Comparison of ENCODE assay signal across 33 cellular contexts in the genomic region with DNA sequence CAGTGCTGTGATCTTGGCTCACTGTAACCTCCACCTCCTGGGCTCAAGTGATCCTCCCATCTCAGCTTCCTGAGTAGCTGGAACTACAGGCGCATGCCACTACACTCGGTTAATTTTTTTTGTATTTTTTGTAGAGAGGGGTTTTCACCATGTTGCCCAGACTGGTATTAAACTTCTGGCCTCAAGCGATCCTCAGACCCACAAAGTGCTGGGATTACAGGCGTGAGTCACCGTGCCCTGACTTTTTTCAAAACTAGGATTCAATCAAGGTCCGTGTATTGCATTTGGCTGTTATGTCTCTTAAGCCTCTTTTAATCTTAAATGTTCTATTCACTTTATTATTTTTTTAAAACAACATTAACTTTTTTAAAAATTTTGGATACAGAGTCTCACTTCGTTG. TPM values are rescaled to one million over a fixed set of nuclear protein-coding genes. Genes with fewer than 3 reads are reported as not detected.
"Had no signal": no experiment of that assay in that cellular context is flagged by ENCODE, and none has a peak within 500 bp of the region (broad histone marks: within the 10 kb centered on the region; RNA-seq: fewer than 3 reads in every experiment).

No MANE protein-coding gene starts in this region.

- H3K27ac Mint-ChIP-seq: activated CD4-positive, alpha-beta memory T cell treated with anti-CD3 and anti-CD28 coated beads, Interleukin-2, amount 10 ng/mL, durations not matched to agents 7 days and 5 days; activated CD8-positive, alpha-beta memory T cell treated with anti-CD3 and anti-CD28 coated beads, Interleukin-2, amount 10 ng/mL, durations not matched to agents 7 days and 5 days; activated naive CD4-positive, alpha-beta T cell treated with anti-CD3 and anti-CD28 coated beads, Interleukin-2, amount 50 U/mL, for 24 hours; activated naive CD8-positive, alpha-beta T cell treated with anti-CD3 and anti-CD28 coated beads, Interleukin-2, amount 10 ng/mL, durations not matched to agents 7 days and 5 days had no signal

- H3K36me3 ChIP-seq: WERI-Rb-1 had no signal

- ATAC-seq: activated CD8-positive, alpha-beta memory T cell treated with anti-CD3 and anti-CD28 coated beads, Interleukin-2, amount 10 ng/mL, durations not matched to agents 7 days and 5 days; body of pancreas; K562 had no signal

- H3K27ac ChIP-seq: body of pancreas, PC-9, WERI-Rb-1 had no signal

- H3K4me3 ChIP-seq: body of pancreas, K562, PC-9 had no signal

- H3K27me3 ChIP-seq: body of pancreas had no signal

- H3K4me3 Mint-ChIP-seq: activated CD4-positive, alpha-beta memory T cell treated with anti-CD3 and anti-CD28 coated beads, Interleukin-2, amount 10 ng/mL, durations not matched to agents 7 days and 5 days; activated CD8-positive, alpha-beta memory T cell treated with anti-CD3 and anti-CD28 coated beads, Interleukin-2, amount 10 ng/mL, durations not matched to agents 7 days and 5 days; activated naive CD4-positive, alpha-beta T cell treated with anti-CD3 and anti-CD28 coated beads, Interleukin-2, amount 50 U/mL, for 24 hours; activated naive CD8-positive, alpha-beta T cell treated with anti-CD3 and anti-CD28 coated beads, Interleukin-2, amount 10 ng/mL, durations not matched to agents 7 days and 5 days had no signal

- H3K9me3 ChIP-seq: body of pancreas had no signal

- H3K36me3 Mint-ChIP-seq: activated CD8-positive, alpha-beta memory T cell treated with anti-CD3 and anti-CD28 coated beads, Interleukin-2, amount 10 ng/mL, durations not matched to agents 7 days and 5 days; activated naive CD4-positive, alpha-beta T cell treated with anti-CD3 and anti-CD28 coated beads, Interleukin-2, amount 50 U/mL, for 24 hours; activated naive CD8-positive, alpha-beta T cell treated with anti-CD3 and anti-CD28 coated beads, Interleukin-2, amount 10 ng/mL, durations not matched to agents 7 days and 5 days had no signal

- H3K9me3 Mint-ChIP-seq: activated CD4-positive, alpha-beta memory T cell treated with anti-CD3 and anti-CD28 coated beads, Interleukin-2, amount 10 ng/mL, durations not matched to agents 7 days and 5 days; activated naive CD4-positive, alpha-beta T cell treated with anti-CD3 and anti-CD28 coated beads, Interleukin-2, amount 50 U/mL, for 24 hours; activated naive CD8-positive, alpha-beta T cell treated with anti-CD3 and anti-CD28 coated beads, Interleukin-2, amount 10 ng/mL, durations not matched to agents 7 days and 5 days had no signal

- DNase-seq: activated CD4-positive, alpha-beta memory T cell treated with anti-CD3 and anti-CD28 coated beads, Interleukin-2, amount 10 ng/mL, durations not matched to agents 7 days and 5 days; activated CD4-positive, alpha-beta T cell treated with anti-CD3 and anti-CD28 coated beads for 1 hour; activated CD4-positive, alpha-beta T cell treated with anti-CD3 and anti-CD28 coated beads for 48 hours; activated CD4-positive, CD25-positive, alpha-beta regulatory T cell; activated CD8-positive, alpha-beta memory T cell treated with anti-CD3 and anti-CD28 coated beads, Interleukin-2, amount 10 ng/mL, durations not matched to agents 7 days and 5 days; activated gamma-delta T cell; activated naive CD4-positive, alpha-beta T cell treated with Interleukin-2 at 50 U/mL for 16 hours; activated naive CD8-positive, alpha-beta T cell treated with anti-CD3 and anti-CD28 coated beads, Interleukin-2, amount 10 ng/mL, durations not matched to agents 7 days and 5 days; body of pancreas; caudate nucleus; MM.1S; MV-4-11; NCI-H1092 treated with DMSO at 0.1 percent for 48 hours; NCI-H1417; NCI-H146; NCI-H187; NCI-H2029 treated with DMSO at 0.1 percent for 48 hours; NCI-H2107; NCI-H2171; NCI-H510A; NCI-H526; NCI-H748 treated with DMSO at 0.1 percent for 48 hours; NK-92 treated with Interleukin-12 subunit alpha and Interleukin-12 subunit beta, amount 100 ng/mL, for 24 hours; PC-9; Right ventricle myocardium superior; T1000; WERI-Rb-1 had no signal

- H3K4me1 ChIP-seq: body of pancreas had no signal

RNA-seq across cellular contexts. Expression of gene CCL22, which starts 4.3 kb away (rescaled TPM):
- total RNA-seq: astrocyte, body of pancreas, bronchial epithelial cell, Right ventricle myocardium superior had no signal

RNA-seq across cellular contexts. Expression of gene CX3CL1, which starts 18.0 kb away (rescaled TPM):
- total RNA-seq: activated CD4-positive, alpha-beta memory T cell treated with anti-CD3 and anti-CD28 coated beads, Interleukin-2, amount 10 ng/mL, durations not matched to agents 7 days and 5 days; activated CD8-positive, alpha-beta memory T cell treated with anti-CD3 and anti-CD28 coated beads, Interleukin-2, amount 10 ng/mL, durations not matched to agents 7 days and 5 days; activated naive CD8-positive, alpha-beta T cell treated with anti-CD3 and anti-CD28 coated beads, Interleukin-2, amount 10 ng/mL, durations not matched to agents 7 days and 5 days; bronchial epithelial cell; PC-9; T-helper 1 cell treated with Interleukin-12 subunit alpha and Interleukin-12 subunit beta and Interleukin-4 antibody, amounts not matched to agents 30 ng/mL and 1 ng/mL, for 36 hours; T-helper 2 cell treated with Interferon-gamma antibody and Interleukin-4, amounts not matched to agents 100 ng/mL and 5 ng/mL, for 36 hours had no signal

RNA-seq across cellular contexts. Expression of gene CCL17, which starts 50.3 kb away (rescaled TPM):
- total RNA-seq: activated CD4-positive, alpha-beta memory T cell treated with anti-CD3 and anti-CD28 coated beads, Interleukin-2, amount 10 ng/mL, durations not matched to agents 7 days and 5 days; activated naive CD8-positive, alpha-beta T cell treated with anti-CD3 and anti-CD28 coated beads, Interleukin-2, amount 10 ng/mL, durations not matched to agents 7 days and 5 days; astrocyte; body of pancreas; bronchial epithelial cell; K562; PC-9; Right ventricle myocardium superior; T-helper 2 cell treated with Interferon-gamma antibody and Interleukin-4, amounts not matched to agents 100 ng/mL and 5 ng/mL, for 36 hours had no signal
